In genomic region chr3:183845090-183845489, GRCh38 we compare ENCODE assay signal across 1 cellular context.
TF ChIP-seq lines count a peak whose summit lies in the region.

No MANE protein-coding gene starts in this region.

TF ChIP-seq in A549, 52 proteins besides CTCF, POLR2A, EP300 and RAD21:
- TF ChIP-seq CHD2 (IDR thresholded peaks at IDR 0.05; ENCODE audit: low read length, partially characterized antibody), result no peak
- TF ChIP-seq KDM1A (IDR thresholded peaks at IDR 0.05; ENCODE audit: low read depth), result no peak
- TF ChIP-seq, protein P1, sequence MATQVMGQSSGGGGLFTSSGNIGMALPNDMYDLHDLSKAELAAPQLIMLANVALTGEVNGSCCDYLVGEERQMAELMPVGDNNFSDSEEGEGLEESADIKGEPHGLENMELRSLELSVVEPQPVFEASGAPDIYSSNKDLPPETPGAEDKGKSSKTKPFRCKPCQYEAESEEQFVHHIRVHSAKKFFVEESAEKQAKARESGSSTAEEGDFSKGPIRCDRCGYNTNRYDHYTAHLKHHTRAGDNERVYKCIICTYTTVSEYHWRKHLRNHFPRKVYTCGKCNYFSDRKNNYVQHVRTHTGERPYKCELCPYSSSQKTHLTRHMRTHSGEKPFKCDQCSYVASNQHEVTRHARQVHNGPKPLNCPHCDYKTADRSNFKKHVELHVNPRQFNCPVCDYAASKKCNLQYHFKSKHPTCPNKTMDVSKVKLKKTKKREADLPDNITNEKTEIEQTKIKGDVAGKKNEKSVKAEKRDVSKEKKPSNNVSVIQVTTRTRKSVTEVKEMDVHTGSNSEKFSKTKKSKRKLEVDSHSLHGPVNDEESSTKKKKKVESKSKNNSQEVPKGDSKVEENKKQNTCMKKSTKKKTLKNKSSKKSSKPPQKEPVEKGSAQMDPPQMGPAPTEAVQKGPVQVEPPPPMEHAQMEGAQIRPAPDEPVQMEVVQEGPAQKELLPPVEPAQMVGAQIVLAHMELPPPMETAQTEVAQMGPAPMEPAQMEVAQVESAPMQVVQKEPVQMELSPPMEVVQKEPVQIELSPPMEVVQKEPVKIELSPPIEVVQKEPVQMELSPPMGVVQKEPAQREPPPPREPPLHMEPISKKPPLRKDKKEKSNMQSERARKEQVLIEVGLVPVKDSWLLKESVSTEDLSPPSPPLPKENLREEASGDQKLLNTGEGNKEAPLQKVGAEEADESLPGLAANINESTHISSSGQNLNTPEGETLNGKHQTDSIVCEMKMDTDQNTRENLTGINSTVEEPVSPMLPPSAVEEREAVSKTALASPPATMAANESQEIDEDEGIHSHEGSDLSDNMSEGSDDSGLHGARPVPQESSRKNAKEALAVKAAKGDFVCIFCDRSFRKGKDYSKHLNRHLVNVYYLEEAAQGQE (IDR thresholded peaks at IDR 0.05), result no peak
- no peak for TF ChIP-seq ELK1 (IDR thresholded peaks at IDR 0.05; ENCODE audit: low read depth, low read length)
- TF ChIP-seq NFE2L2 (conservative IDR thresholded peaks at IDR 0.05; ENCODE audit: low read length), result no peak
- TF ChIP-seq, protein P2, sequence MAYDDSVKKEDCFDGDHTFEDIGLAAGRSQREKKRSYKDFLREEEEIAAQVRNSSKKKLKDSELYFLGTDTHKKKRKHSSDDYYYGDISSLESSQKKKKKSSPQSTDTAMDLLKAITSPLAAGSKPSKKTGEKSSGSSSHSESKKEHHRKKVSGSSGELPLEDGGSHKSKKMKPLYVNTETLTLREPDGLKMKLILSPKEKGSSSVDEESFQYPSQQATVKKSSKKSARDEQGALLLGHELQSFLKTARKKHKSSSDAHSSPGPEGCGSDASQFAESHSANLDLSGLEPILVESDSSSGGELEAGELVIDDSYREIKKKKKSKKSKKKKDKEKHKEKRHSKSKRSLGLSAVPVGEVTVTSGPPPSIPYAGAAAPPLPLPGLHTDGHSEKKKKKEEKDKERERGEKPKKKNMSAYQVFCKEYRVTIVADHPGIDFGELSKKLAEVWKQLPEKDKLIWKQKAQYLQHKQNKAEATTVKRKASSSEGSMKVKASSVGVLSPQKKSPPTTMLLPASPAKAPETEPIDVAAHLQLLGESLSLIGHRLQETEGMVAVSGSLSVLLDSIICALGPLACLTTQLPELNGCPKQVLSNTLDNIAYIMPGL (CRISPR knock-in tag; IDR thresholded peaks at IDR 0.05; ENCODE audit: borderline replicate concordance), result no peak
- no peak for TF ChIP-seq EHMT2 (IDR thresholded peaks at IDR 0.05; ENCODE audit: low read depth)
